ENCODE assay signal across 16 cellular contexts in the genomic region with DNA sequence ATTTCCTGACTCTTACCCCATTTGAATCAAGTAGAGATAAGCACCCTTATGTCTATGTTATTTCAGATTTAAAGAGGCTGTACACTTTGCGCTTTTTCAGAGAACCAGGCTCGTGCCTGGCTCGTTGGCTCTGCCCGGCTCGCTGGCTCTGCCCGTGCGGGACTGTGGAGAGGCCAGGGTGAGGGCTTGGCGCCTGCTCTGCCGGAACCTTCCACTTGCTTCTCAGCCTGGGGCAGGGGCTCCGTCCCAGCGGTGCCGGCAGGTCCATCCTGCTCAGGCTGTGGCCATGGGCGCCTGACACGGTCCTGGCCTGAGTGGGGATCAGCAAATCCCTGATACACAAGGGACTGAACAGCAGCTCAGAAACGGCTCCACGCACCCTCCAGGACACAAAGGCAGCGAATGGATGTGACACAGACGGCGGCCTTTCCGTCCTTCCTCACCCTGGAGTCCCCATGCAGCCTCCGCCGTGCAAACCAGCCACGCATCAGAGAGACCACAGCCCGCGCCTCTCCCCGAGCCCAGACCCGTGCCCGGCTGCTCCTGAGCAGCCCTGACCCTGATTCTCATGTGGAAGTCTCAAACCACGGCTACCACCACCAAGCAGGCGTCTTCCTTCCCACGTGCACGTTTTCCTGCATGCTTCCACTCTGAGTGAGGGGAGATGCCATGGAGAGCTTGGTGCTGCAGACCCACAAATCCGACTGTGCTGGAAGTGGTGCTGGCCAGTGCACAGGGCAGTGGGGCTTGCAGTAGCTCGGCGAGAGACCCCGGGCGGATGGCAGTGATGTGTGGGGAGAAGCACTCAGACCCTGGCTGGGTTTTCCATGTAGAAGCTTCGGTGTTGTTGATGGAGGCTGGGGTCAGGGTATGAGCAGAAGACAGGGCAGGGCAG.
DNase-seq lines count a peak whose midpoint lies in the region; ATAC-seq and TF ChIP-seq lines count a peak whose summit lies in the region.
"Had no signal": no experiment of that assay in that cellular context is flagged by ENCODE, and none has a peak within 500 bp of the region (broad histone marks: within the 10 kb centered on the region; RNA-seq: fewer than 3 reads in every experiment).

No MANE protein-coding gene starts in this region.

- no peak overlapping the region for H3K4me3 Mint-ChIP-seq in neural progenitor cell

- no peaks in the 10 kb centered on the region for H3F3A ChIP-seq in neural progenitor cell (ENCODE audit: low read depth)

- H3K27ac ChIP-seq in left ventricle myocardium inferior (replicated peaks) (no peak overlapping the region), neural progenitor cell (no peak overlapping the region)
- H3K27ac ChIP-seq: BLaER1 treated with 17β-estradiol and CSF1 and Interleukin-3, amounts not matched to agents 10 nM and 100 nM; KMS-11 had no signal

- no peak overlapping the region for H3K4me2 ChIP-seq in neural progenitor cell
- H3K4me2 ChIP-seq: KMS-11 had no signal

- H3K4me1 ChIP-seq in left ventricle myocardium inferior (peaks cover 1% of the 10 kb centered on the region), neural progenitor cell (peaks cover 7% of the 10 kb centered on the region)

- no peaks in the 10 kb centered on the region for H3K79me2 ChIP-seq in neural progenitor cell (ENCODE audit: low read depth)

- H3K9me3 ChIP-seq in left ventricle myocardium inferior (replicated peaks), result no peaks in the 10 kb centered on the region
- no peaks in the 10 kb centered on the region for H3K9me3 ChIP-seq in neural progenitor cell (ENCODE audit: low read depth)
- H3K9me3 ChIP-seq: BLaER1 treated with 17β-estradiol and CSF1 and Interleukin-3, amounts not matched to agents 10 nM and 100 nM had no signal

- no peaks in the 10 kb centered on the region for H3K36me3 Mint-ChIP-seq in neural progenitor cell

- no peak overlapping the region for H3K9ac ChIP-seq in neural progenitor cell
- H3K9ac ChIP-seq: BLaER1 treated with 17β-estradiol and CSF1 and Interleukin-3, amounts not matched to agents 10 nM and 100 nM; KMS-11 had no signal

- H3K36me3 ChIP-seq in left ventricle myocardium inferior (no peaks in the 10 kb centered on the region), neural progenitor cell (no peaks in the 10 kb centered on the region)
- H3K36me3 ChIP-seq: BLaER1 treated with 17β-estradiol and CSF1 and Interleukin-3, amounts not matched to agents 10 nM and 100 nM had no signal

- peaks cover 14% of the 10 kb centered on the region for H3K27me3 Mint-ChIP-seq in neural progenitor cell (ENCODE audit: insufficient read depth, low read depth)

- ATAC-seq in left cardiac atrium, result no peak
- ATAC-seq in activated CD4-positive, CD25-positive, alpha-beta regulatory T cell treated with anti-CD3 and anti-CD28 coated beads, Interleukin-2, amount 50 U/mL, for 24 hours, result no peak
- ATAC-seq in HG02763 (IDR thresholded peaks at IDR 0.05; ENCODE audit: unreplicated experiment), result no peak
- no peak for ATAC-seq in GM18498 (IDR thresholded peaks at IDR 0.05; ENCODE audit: unreplicated experiment)
- ATAC-seq: SK-N-SH treated with all-trans-retinoic acid at 6 μM for 48 hours had no signal

- H3K4me3 ChIP-seq in left ventricle myocardium inferior (no peak overlapping the region), neural progenitor cell (no peak overlapping the region)
- H3K4me3 ChIP-seq: BLaER1 treated with 17β-estradiol and CSF1 and Interleukin-3, amounts not matched to agents 10 nM and 100 nM had no signal

- H3K9me3 Mint-ChIP-seq in neural progenitor cell, result no peaks in the 10 kb centered on the region

- no peak for TF ChIP-seq CTCF in left ventricle myocardium inferior (IDR thresholded peaks at IDR 0.05; ENCODE audit: borderline replicate concordance)
- no peak for TF ChIP-seq CTCF in neural progenitor cell (IDR thresholded peaks at IDR 0.05)

- H4K20me1 ChIP-seq in neural progenitor cell (ENCODE audit: low read depth), result no peaks in the 10 kb centered on the region
- H4K20me1 ChIP-seq: BLaER1 treated with 17β-estradiol and CSF1 and Interleukin-3, amounts not matched to agents 10 nM and 100 nM had no signal

- H3K27ac Mint-ChIP-seq in neural progenitor cell, result peak overlapping the region; percentile 34

- DNase-seq in left ventricle myocardium inferior, result peak; percentile 6
- no peak for DNase-seq in left cardiac atrium
- DNase-seq in islet precursor cell, result peak; percentile 46
- DNase-seq in neural progenitor cell (ENCODE audit: low spot score), result no peak
- DNase-seq: DND-41, H7, NCI-H1417 treated with DMSO at 0.1 percent for 48 hours, NCI-H187 treated with DMSO at 0.1 percent for 48 hours, NCI-H69, SIG-M5 had no signal

- peaks cover 15% of the 10 kb centered on the region for H3K4me1 Mint-ChIP-seq in neural progenitor cell

- H3K27me3 ChIP-seq in left ventricle myocardium inferior (ENCODE audit: low read depth) (peaks cover 14% of the 10 kb centered on the region), neural progenitor cell (no peaks in the 10 kb centered on the region)
- H3K27me3 ChIP-seq: BLaER1 treated with 17β-estradiol and CSF1 and Interleukin-3, amounts not matched to agents 10 nM and 100 nM had no signal

- intact Hi-C loops in left ventricle myocardium inferior (cut with micrococcal nuclease), result no loop called here
- intact Hi-C loops in left cardiac atrium (cut with DNase I), result no loop called here

- H2AFZ ChIP-seq in neural progenitor cell (replicated peaks), result no peak overlapping the region

Comparison
In these comparisons a context has a peak if more than half of its experiments do, and no peak if none do; other contexts are left out.
1. DNase-seq: peak in left ventricle myocardium inferior (single experiment) and islet precursor cell (single experiment); none in left cardiac atrium (single experiment) and neural progenitor cell (single experiment).